8 cellular contexts compared by ENCODE assay signal in the genomic region with DNA sequence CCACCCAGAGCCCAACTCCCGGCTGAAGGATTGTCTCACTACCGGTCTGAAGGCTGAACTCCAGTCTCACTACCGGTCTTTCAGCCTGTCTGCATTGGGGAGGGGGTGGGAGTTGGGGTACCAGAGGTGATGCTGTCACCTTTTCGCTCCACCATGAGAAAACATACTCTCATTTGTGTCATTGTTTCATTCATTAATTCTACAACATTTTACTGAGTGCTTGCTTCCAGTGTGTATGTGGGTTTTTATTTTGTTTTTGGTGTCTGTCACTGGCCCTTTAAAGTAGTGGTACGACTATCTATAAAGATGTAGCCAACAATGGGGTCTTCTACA. TPM values are rescaled to one million over a fixed set of nuclear protein-coding genes. Genes with fewer than 3 reads are reported as not detected.
DNase-seq lines count a peak whose midpoint lies in the region; ATAC-seq and TF ChIP-seq lines count a peak whose summit lies in the region.

No MANE protein-coding gene starts in this region.

- H3K27me3 ChIP-seq in esophagus muscularis mucosa (no peaks in the 10 kb centered on the region), psoas muscle (ENCODE audit: insufficient read depth in 3 of 3, low read length in 2 of 3) (peaks cover 0 to 4% (median 0%) of the 10 kb centered on the region in 3 donors)

- TF ChIP-seq EP300 in esophagus muscularis mucosa (IDR thresholded peaks at IDR 0.05) = no peak

- intact Hi-C loops in esophagus muscularis mucosa (cut with DNase I) (no loop called here), psoas muscle (cut with DNase I) (no loop called here)

- no peaks in the 10 kb centered on the region; the same call in 1 of the 2 replicates for H3K9me3 ChIP-seq in ES-I3 (ENCODE audit: control insufficient read depth, insufficient read depth, low read length)
- H3K9me3 ChIP-seq in SK-N-MC (ENCODE audit: low read depth, low read length) = no peaks in the 10 kb centered on the region
- H3K9me3 ChIP-seq in esophagus muscularis mucosa = no peaks in the 10 kb centered on the region
- no peaks in the 10 kb centered on the region for H3K9me3 ChIP-seq in psoas muscle

- POLR2A ChIA-PET in HEK293T (lab: Yijun Ruan, JAX) = interaction anchor here (0.8 to 2.0 kb wide), 6 partner anchors 11 to 26 kb away, joined by 4 to 11 read pairs (median 6); partner anchors contain the start of genes CYP27B1, EEF1AKMT3 and METTL1

- TF ChIP-seq CTCF in esophagus muscularis mucosa (IDR thresholded peaks at IDR 0.05) = no peak
- no peak for TF ChIP-seq CTCF in psoas muscle (IDR thresholded peaks at IDR 0.05)

- CTCF ChIA-PET in HEK293T (lab: Yijun Ruan, JAX) = no interaction called here

- H3K9ac ChIP-seq in ES-I3 (ENCODE audit: low read depth, low read length) = peak overlapping the region; percentile 16; the same call in 1 of the 2 replicates
- H3K9ac ChIP-seq in SK-N-MC (ENCODE audit: insufficient read length) = no peak overlapping the region

- ATAC-seq in psoas muscle = no peak

- DNase-seq in SK-N-MC (ENCODE audit: low read depth, low spot score) (no peak), esophagus muscularis mucosa (ENCODE audit: extremely low spot score) (no peak), psoas muscle (no peak), HEK293T (ENCODE audit: extremely low spot score) (no peak), HPDE6-E6E7 (ENCODE audit: extremely low spot score) (no peak)
- no peak for DNase-seq in effector CD8-positive, alpha-beta T cell (lab: John Stamatoyannopoulos, UW)
- DNase-seq in stimulated activated CD4-positive, alpha-beta T cell treated with anti-CD3 and anti-CD28 coated beads, Interleukin-12 subunit alpha, Interleukin-12 subunit beta, amount 100 ng/mL, for 4 hours = no peak

- H3K4me1 ChIP-seq in ES-I3 (ENCODE audit: insufficient read depth, low read length) = peaks cover 7% of the 10 kb centered on the region; the same call in 1 of the 2 replicates
- H3K4me1 ChIP-seq in esophagus muscularis mucosa = peaks cover 26 to 64% (median 44%) of the 10 kb centered on the region in 4 donors
- H3K4me1 ChIP-seq in psoas muscle = peaks cover 26% of the 10 kb centered on the region

- WGBS in esophagus muscularis mucosa = 0% methylated on average over 5 of the region's 5 CpGs
- 2 to 4% (median 2%) methylated on average over 5 of the region's 5 CpGs for WGBS in psoas muscle, 3 donors

- no peak for TF ChIP-seq POLR2A in esophagus muscularis mucosa (IDR thresholded peaks at IDR 0.05; ENCODE audit: low read depth)

- H3K27ac ChIP-seq in SK-N-MC (peak overlapping the region; percentile 72), esophagus muscularis mucosa (replicated peaks in 1 of 4) (peak overlapping the region; percentile 58 to 92 (median 84)), psoas muscle (no peak overlapping the region)

- H3K36me3 ChIP-seq in ES-I3 (ENCODE audit: insufficient read depth, low read length) = peaks cover 13% of the 10 kb centered on the region; the same call in 1 of the 2 replicates
- peaks cover 37% of the 10 kb centered on the region for H3K36me3 ChIP-seq in SK-N-MC (ENCODE audit: insufficient read depth, low read length)
- H3K36me3 ChIP-seq in esophagus muscularis mucosa = peaks cover 29 to 36% (median 30%) of the 10 kb centered on the region in 4 donors
- peaks cover 13 to 38% of the 10 kb centered on the region in 2 donors for H3K36me3 ChIP-seq in psoas muscle (ENCODE audit: insufficient read depth in 1 of 2, low read depth in 1 of 2)

- peak overlapping the region; percentile 76 for H3K4me3 ChIP-seq in SK-N-MC
- H3K4me3 ChIP-seq in esophagus muscularis mucosa = peak overlapping the region; percentile 61 to 91 (median 72)
- peak overlapping the region; percentile 93 for H3K4me3 ChIP-seq in psoas muscle

TF ChIP-seq in HEK293T, 16 proteins besides CTCF, POLR2A, EP300 and RAD21:
- TF ChIP-seq FOXA1 (IDR thresholded peaks at IDR 0.05) = no peak
- TF ChIP-seq ARNT (IDR thresholded peaks at IDR 0.05) = no peak
- TF ChIP-seq NFRKB (IDR thresholded peaks at IDR 0.05) = no peak
- no peak for TF ChIP-seq FOXK2 (IDR thresholded peaks at IDR 0.05)
- no peak for TF ChIP-seq L3MBTL2 (conservative IDR thresholded peaks at IDR 0.05)
- no peak for TF ChIP-seq HDGF (IDR thresholded peaks at IDR 0.05; ENCODE audit: borderline replicate concordance)
- TF ChIP-seq LEF1 (IDR thresholded peaks at IDR 0.05; ENCODE audit: borderline replicate concordance) = no peak
- TF ChIP-seq ZNF384 (IDR thresholded peaks at IDR 0.05) = no peak
- TF ChIP-seq SP1 (IDR thresholded peaks at IDR 0.05) = no peak
- no peak for TF ChIP-seq CTBP1 (IDR thresholded peaks at IDR 0.05; ENCODE audit: borderline replicate concordance)

RNA-seq across cellular contexts. Expression of gene CDK4, which starts 0.5 kb away (rescaled TPM):
- 10 to 100 TPM; 43.6 to 85.7 (median 71.3) TPM for total RNA-seq in esophagus muscularis mucosa
- total RNA-seq in psoas muscle = 10 to 100 TPM; 38.0 to 74.1 (median 53.6) TPM
- polyA plus RNA-seq in psoas muscle = 100 to 1,000 TPM in 1 of 3 donors, 10 to 100 TPM in 2; 52.8 to 105 (median 56.6) TPM

RNA-seq across cellular contexts. Expression of gene MARCHF9, which starts 2.3 kb away (rescaled TPM):
- total RNA-seq in esophagus muscularis mucosa = 10 to 100 TPM in 2 of 4 donors, 1 to 10 TPM in 2; 5.6 to 16.9 (median 10.7) TPM
- total RNA-seq in psoas muscle = 1 to 10 TPM; 7.8 to 9.4 (median 8.8) TPM
- 1 to 10 TPM; 5.7 to 8.8 (median 7.2) TPM for polyA plus RNA-seq in psoas muscle

RNA-seq across cellular contexts. Expression of gene TSPAN31, which starts 7.8 kb away (rescaled TPM):
- total RNA-seq in esophagus muscularis mucosa (10 to 100 TPM; 34.3 to 45.1 (median 42.1) TPM), psoas muscle (10 to 100 TPM; 14.6 to 21.0 (median 18.8) TPM)
- 10 to 100 TPM; 16.8 to 31.2 (median 23.2) TPM for polyA plus RNA-seq in psoas muscle

RNA-seq across cellular contexts. Expression of gene AGAP2, which starts 14.1 kb away (rescaled TPM):
- total RNA-seq in esophagus muscularis mucosa (10 to 100 TPM in 1 of 4 donors, 1 to 10 TPM in 3; 2.5 to 11.2 (median 3.6) TPM), psoas muscle (1 to 10 TPM; 3.5 to 9.6 (median 5.8) TPM)
- 1 to 10 TPM; 2.5 to 3.9 (median 2.9) TPM for polyA plus RNA-seq in psoas muscle

RNA-seq across cellular contexts. Expression of gene CYP27B1, which starts 14.2 kb away (rescaled TPM):
- total RNA-seq in esophagus muscularis mucosa (under 1 TPM in 2 of 4 donors, not detected in 2; 0.32 to 0.66 TPM), psoas muscle (under 1 TPM in 3 of 4 donors, not detected in 1; 0.42 to 0.54 (median 0.50) TPM)
- under 1 TPM in 2 of 3 donors, not detected in 1; 0.06 to 0.10 TPM for polyA plus RNA-seq in psoas muscle
